ENCODE assay signal across 7 cellular contexts in genomic region chr16:57186630-57187507, GRCh38. TPM values are rescaled to one million over a fixed set of nuclear protein-coding genes. Genes with fewer than 3 reads are reported as not detected.
DNase-seq lines count a peak whose midpoint lies in the region; ATAC-seq, FAIRE-seq and TF ChIP-seq lines count a peak whose summit lies in the region.

No MANE protein-coding gene starts in this region.

- H3K4me2 ChIP-seq in keratinocyte (ENCODE audit: control insufficient read depth, extremely low read depth, insufficient read depth, low read depth, low read length), result peak overlapping the region; percentile 98

- no peaks in the 10 kb centered on the region for H3K27me3 Mint-ChIP-seq in stimulated activated naive B cell treated with anti-CD40 and anti-IgM and Interleukin-4, amounts not matched to agents 10 μg/mL and 1 μg/mL and 100 μg/mL, for 72 hours

- H3K27me3 ChIP-seq in SJCRH30 (no peaks in the 10 kb centered on the region), breast epithelium (no peaks in the 10 kb centered on the region), keratinocyte (ENCODE audit: control insufficient read depth, extremely low read depth, insufficient read depth, low read length) (no peaks in the 10 kb centered on the region)

- no peaks in the 10 kb centered on the region for H4K20me1 ChIP-seq in keratinocyte (ENCODE audit: control insufficient read depth, extremely low read depth, insufficient read depth, low read length)

- no peaks in the 10 kb centered on the region for H3K36me3 ChIP-seq in SJCRH30
- no peaks in the 10 kb centered on the region for H3K36me3 ChIP-seq in breast epithelium
- H3K36me3 ChIP-seq in keratinocyte (ENCODE audit: control insufficient read depth in 2 of 2, extremely low read depth in 1 of 2, insufficient read depth in 2 of 2, low read length in 2 of 2), result peaks cover 0 to 3% of the 10 kb centered on the region in 2 experiments

- H3K4me3 ChIP-seq in SJCRH30, result peak overlapping the region; percentile 78
- peak overlapping the region; percentile 87 to 96 (median 88) for H3K4me3 ChIP-seq in breast epithelium
- peak overlapping the region; percentile 84 to 98 (median 95) for H3K4me3 ChIP-seq in keratinocyte (ENCODE audit: control insufficient read depth in 2 of 3, extremely low read depth in 1 of 3, insufficient read depth in 2 of 3, low read depth in 1 of 3, low read length in 3 of 3)

- peak overlapping the region; percentile 99 for H3K27ac Mint-ChIP-seq in stimulated activated naive B cell treated with anti-CD40 and anti-IgM and Interleukin-4, amounts not matched to agents 10 μg/mL and 1 μg/mL and 100 μg/mL, for 72 hours

- H3K9ac ChIP-seq in keratinocyte (ENCODE audit: control insufficient read depth, extremely low read depth, insufficient read depth, low read length), result peak overlapping the region; percentile 97

- DNase-seq in GM03348 (ENCODE audit: low spot score) (peak; percentile 30), SJCRH30 (peak; percentile 28 to 55), breast epithelium (ENCODE audit: low spot score in 2 of 2) (no peak), keratinocyte (ENCODE audit: low read depth, low spot score) (no peak)
- no peak for DNase-seq in stimulated activated naive B cell treated with anti-CD40 and anti-IgM and Interleukin-4, amounts not matched to agents 10 μg/mL and 1 μg/mL and 100 μg/mL, for 72 hours

- peak overlapping the region; percentile 72 for H2AFZ ChIP-seq in keratinocyte (ENCODE audit: control insufficient read depth, low read length)

- ATAC-seq in HG02571 (IDR thresholded peaks at IDR 0.05; ENCODE audit: unreplicated experiment) (peak; percentile 3), HG02759 (IDR thresholded peaks at IDR 0.05; ENCODE audit: unreplicated experiment) (no peak)
- ATAC-seq in stimulated activated naive B cell treated with anti-CD40 and anti-IgM and Interleukin-4, amounts not matched to agents 10 μg/mL and 1 μg/mL and 100 μg/mL, for 72 hours (replicated peaks), result peak; percentile 0 to 1

- H3K4me3 Mint-ChIP-seq in stimulated activated naive B cell treated with anti-CD40 and anti-IgM and Interleukin-4, amounts not matched to agents 10 μg/mL and 1 μg/mL and 100 μg/mL, for 72 hours, result peak overlapping the region; percentile 92 to 98

- peaks cover 23% of the 10 kb centered on the region for H3K4me1 ChIP-seq in SJCRH30
- H3K4me1 ChIP-seq in breast epithelium, result peaks cover 0 to 21% of the 10 kb centered on the region in 2 donors
- peaks cover 34% of the 10 kb centered on the region for H3K4me1 ChIP-seq in keratinocyte (ENCODE audit: control insufficient read depth, extremely low read depth, insufficient read depth, low read length)

- no peaks in the 10 kb centered on the region for H3K9me3 Mint-ChIP-seq in stimulated activated naive B cell treated with anti-CD40 and anti-IgM and Interleukin-4, amounts not matched to agents 10 μg/mL and 1 μg/mL and 100 μg/mL, for 72 hours

- H3K4me1 Mint-ChIP-seq in stimulated activated naive B cell treated with anti-CD40 and anti-IgM and Interleukin-4, amounts not matched to agents 10 μg/mL and 1 μg/mL and 100 μg/mL, for 72 hours, result peaks cover 32 to 61% of the 10 kb centered on the region in 2 donors

- H3K27ac ChIP-seq in SJCRH30, result peak overlapping the region; percentile 52
- H3K27ac ChIP-seq in breast epithelium, result peak overlapping the region; percentile 95 to 98
- peak overlapping the region; percentile 88 for H3K27ac ChIP-seq in keratinocyte (ENCODE audit: control insufficient read depth, insufficient read depth, low read length)

- H3K36me3 Mint-ChIP-seq in stimulated activated naive B cell treated with anti-CD40 and anti-IgM and Interleukin-4, amounts not matched to agents 10 μg/mL and 1 μg/mL and 100 μg/mL, for 72 hours, result peaks cover 9 to 10% of the 10 kb centered on the region in 2 donors

- TF ChIP-seq POLR2A in breast epithelium (IDR thresholded peaks at IDR 0.05), result no peak

- H3K79me2 ChIP-seq in keratinocyte (ENCODE audit: control insufficient read depth, insufficient read depth, low read length), result peaks cover 92% of the 10 kb centered on the region

- TF ChIP-seq CTCF in breast epithelium (IDR thresholded peaks at IDR 0.05) (no peak), keratinocyte (optimal IDR thresholded peaks at IDR 0.05 in 1 of 3, IDR thresholded peaks at IDR 0.05 in 1 of 3, conservative IDR thresholded peaks at IDR 0.05 in 1 of 3; ENCODE audit: extremely low read depth in 1 of 3, insufficient read depth in 2 of 3, low read length in 3 of 3) (no peak)

- no peaks in the 10 kb centered on the region for H3K9me1 ChIP-seq in keratinocyte (ENCODE audit: control insufficient read depth, extremely low read depth, insufficient read depth, low read length)

- FAIRE-seq in keratinocyte (lab: Jason Lieb, UNC), result no peak

- no peaks in the 10 kb centered on the region for H3K9me3 ChIP-seq in SJCRH30 (replicated peaks)
- no peaks in the 10 kb centered on the region for H3K9me3 ChIP-seq in breast epithelium
- H3K9me3 ChIP-seq in keratinocyte (ENCODE audit: control insufficient read depth, low read depth, low read length), result no peaks in the 10 kb centered on the region

- intact Hi-C loops in breast epithelium (cut with DNase I; ENCODE audit: low total_unique reads), result loop anchor here (5.0 kb wide), 1 partner anchor 235 kb away; no protein-coding TSS in a partner anchor

- dilution Hi-C loops in keratinocyte (cut with MboI; ENCODE audit: extremely low pct_ligation_motif_present, low sequenced_read_pairs), result no loop called here

RNA-seq across cellular contexts. Expression of gene RSPRY1, which starts 0.7 kb away (rescaled TPM):
- 49.9 and 50.8 TPM in 2 replicates for total RNA-seq in SJCRH30 (2014; rRNA removed; shearing (Covaris generic))
- total RNA-seq in breast epithelium, result 10 to 100 TPM; 26.4 to 52.4 (median 34.4) TPM
- polyA plus RNA-seq in keratinocyte, result 33.7 to 42.2 TPM (median 38.9 TPM) in 3 replicates
- polyA plus RNA-seq in keratinocyte (2011; ENCODE audit: low read depth), result 36.5 TPM
- polyA plus RNA-seq in keratinocyte (2011; cell fraction: cytosol; rRNA removed), result 22.8 and 42.6 TPM in 2 replicates
- 45.3 and 50.7 TPM in 2 replicates for polyA plus RNA-seq in keratinocyte (2011; cell fraction: nucleus; rRNA removed)
- polyA plus RNA-seq in keratinocyte (2012; ENCODE audit: low replicate concordance), result 13.6 and 25.0 TPM in 2 replicates
- 47.9 to 108 TPM (median 97.4 TPM) in 3 replicates for polyA minus RNA-seq in keratinocyte
- 46.2 TPM for polyA minus RNA-seq in keratinocyte (2011; cell fraction: cytosol; rRNA and poly(A)+ RNA removed)
- 31.1 and 49.4 TPM in 2 replicates for polyA minus RNA-seq in keratinocyte (2011; cell fraction: nucleus; rRNA and poly(A)+ RNA removed)

RNA-seq across cellular contexts. Expression of gene PSME3IP1, which starts 1.0 kb away (rescaled TPM):
- 129 and 142 TPM in 2 replicates for total RNA-seq in SJCRH30 (2014; rRNA removed; shearing (Covaris generic))
- total RNA-seq in breast epithelium, result 10 to 100 TPM; 64.8 to 81.4 (median 69.8) TPM
- polyA plus RNA-seq in keratinocyte, result 66.5 to 75.7 TPM (median 69.2 TPM) in 3 replicates
- 310 TPM for polyA plus RNA-seq in keratinocyte (2011; ENCODE audit: low read depth)
- 56.1 and 57.7 TPM in 2 replicates for polyA plus RNA-seq in keratinocyte (2011; cell fraction: cytosol; rRNA removed)
- polyA plus RNA-seq in keratinocyte (2011; cell fraction: nucleus; rRNA removed), result 104 and 119 TPM in 2 replicates
- 50.1 and 71.0 TPM in 2 replicates for polyA plus RNA-seq in keratinocyte (2012; ENCODE audit: low replicate concordance)
- polyA minus RNA-seq in keratinocyte, result 59.7 to 75.2 TPM (median 61.9 TPM) in 3 replicates
- 50.6 TPM for polyA minus RNA-seq in keratinocyte (2011; cell fraction: cytosol; rRNA and poly(A)+ RNA removed)
- 19.2 and 37.2 TPM in 2 replicates for polyA minus RNA-seq in keratinocyte (2011; cell fraction: nucleus; rRNA and poly(A)+ RNA removed)

RNA-seq across cellular contexts. Expression of gene ARL2BP, which starts 58.2 kb away (rescaled TPM):
- total RNA-seq in SJCRH30 (2014; rRNA removed; shearing (Covaris generic)), result 67.0 and 69.3 TPM in 2 replicates
- 10 to 100 TPM; 50.5 to 64.0 (median 62.4) TPM for total RNA-seq in breast epithelium
- 55.2 to 107 TPM (median 98.0 TPM) in 3 replicates for polyA plus RNA-seq in keratinocyte
- 37.9 TPM for polyA plus RNA-seq in keratinocyte (2011; ENCODE audit: low read depth)
- 80.7 and 116 TPM in 2 replicates for polyA plus RNA-seq in keratinocyte (2011; cell fraction: cytosol; rRNA removed)
- polyA plus RNA-seq in keratinocyte (2011; cell fraction: nucleus; rRNA removed), result 34.7 and 35.5 TPM in 2 replicates
- 41.8 and 65.4 TPM in 2 replicates for polyA plus RNA-seq in keratinocyte (2012; ENCODE audit: low replicate concordance)
- polyA minus RNA-seq in keratinocyte, result 42.4 to 71.7 TPM (median 60.0 TPM) in 3 replicates
- 66.4 TPM for polyA minus RNA-seq in keratinocyte (2011; cell fraction: cytosol; rRNA and poly(A)+ RNA removed)
- 14.6 and 25.1 TPM in 2 replicates for polyA minus RNA-seq in keratinocyte (2011; cell fraction: nucleus; rRNA and poly(A)+ RNA removed)

Comparison
In these comparisons a context has a peak if more than half of its experiments do, and no peak if none do; other contexts are left out.
1. DNase-seq: peak in GM03348 (single experiment) and SJCRH30 (2 of 2); none in breast epithelium (0 of 2), keratinocyte (single experiment) and stimulated activated naive B cell treated with anti-CD40 and anti-IgM and Interleukin-4, amounts not matched to agents 10 μg/mL and 1 μg/mL and 100 μg/mL, for 72 hours (single experiment).
2. Peak in every context shown above with its lines, with median percentiles within 50 percentile points of each other: H3K27ac ChIP-seq and H3K4me3 ChIP-seq.